21 cellular contexts compared by ENCODE assay signal in the genomic region with DNA sequence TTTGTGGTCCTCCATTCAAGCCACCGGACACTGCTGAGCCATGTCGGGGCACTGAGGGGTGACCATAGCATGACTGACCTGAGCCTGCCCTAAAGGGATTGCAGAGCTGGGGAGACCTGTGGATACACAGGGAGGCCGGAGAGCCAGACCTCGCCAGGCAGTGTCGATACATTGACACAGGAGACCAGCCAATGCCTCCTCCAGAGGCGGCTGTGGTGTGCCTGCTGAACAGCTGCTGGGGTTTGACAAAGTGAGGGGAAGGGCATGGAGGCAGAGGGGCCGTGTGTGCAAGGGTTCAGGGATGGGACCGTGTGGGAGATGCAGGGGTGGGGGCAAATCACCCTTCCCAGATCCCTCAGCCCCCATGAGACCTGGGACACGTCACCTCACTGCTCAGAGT.
"Had no signal": no experiment of that assay in that cellular context is flagged by ENCODE, and none has a peak within 500 bp of the region (broad histone marks: within the 10 kb centered on the region; RNA-seq: fewer than 3 reads in every experiment).

No MANE protein-coding gene starts in this region.

- H3K36me3 Mint-ChIP-seq: IgD-negative memory B cell had no signal

- H3K4me3 ChIP-seq: K562 had no signal

- H3K27ac ChIP-seq: HL-60, KMS-11 had no signal

- H3K4me3 Mint-ChIP-seq: IgD-negative memory B cell had no signal

- H3K9ac ChIP-seq: KMS-11 had no signal

- H3K4me2 ChIP-seq: KMS-11 had no signal

- H3K27ac Mint-ChIP-seq: IgD-negative memory B cell had no signal

- ATAC-seq: K562, SK-N-SH treated with all-trans-retinoic acid at 6 μM for 48 hours had no signal

- DNase-seq: Kasumi-1, MM.1S, NCI-H1092 treated with DMSO at 0.1 percent for 48 hours, NCI-H1436, NCI-H187, NCI-H2029, NCI-H2081 treated with DMSO at 0.1 percent for 48 hours, NCI-H2171, NCI-H226, NCI-H446, NCI-H510A, NCI-H524 treated with DMSO at 0.1 percent for 48 hours, NCI-H69, NCI-H774, RPMI8226, SHP77 had no signal
